In the genomic region with DNA sequence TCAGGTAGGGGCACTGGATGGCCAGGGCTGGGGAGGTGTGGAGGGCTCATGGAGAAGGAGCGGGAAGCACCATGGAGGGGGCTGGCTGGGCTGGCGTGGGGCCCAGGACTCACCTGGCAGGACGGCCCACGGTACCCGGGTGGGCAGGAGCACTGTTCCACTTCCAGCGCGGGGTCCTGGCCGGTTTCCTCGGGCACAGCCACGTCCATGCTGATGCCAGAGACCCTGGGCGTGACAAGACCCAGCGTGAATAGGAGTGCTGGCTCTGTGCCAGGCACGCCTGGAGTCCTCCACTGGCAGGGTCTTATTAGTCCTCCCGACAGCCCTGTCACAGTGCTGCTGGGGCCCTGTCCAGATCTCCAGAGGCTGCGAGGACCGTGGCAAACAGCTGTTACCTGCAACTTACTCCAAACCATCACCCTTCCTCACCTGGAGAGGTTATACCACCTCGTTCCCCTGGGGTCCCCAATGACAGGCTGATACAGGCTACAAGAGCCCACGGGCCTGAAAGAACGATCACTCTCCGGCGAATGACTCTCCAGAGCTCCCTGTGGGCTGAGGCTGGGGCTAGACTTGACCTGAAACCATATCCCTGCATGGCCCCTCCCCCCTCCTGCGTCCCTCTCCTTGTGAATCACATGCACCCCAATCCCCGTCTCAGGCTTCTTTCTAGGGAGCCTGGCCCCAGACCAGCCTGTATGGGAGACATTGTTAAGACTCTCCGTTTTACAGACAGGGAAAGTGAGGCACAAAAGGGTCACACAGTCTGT, we compare ENCODE assay signal across 1 cellular context.
A peak's percentile ranks its signal among the peaks of the same experiment; 100 is the strongest.
TF ChIP-seq lines count a peak whose summit lies in the region.

No MANE protein-coding gene starts in this region.

TF ChIP-seq in K562, 482 proteins besides CTCF, POLR2A, EP300 and RAD21 (continued from another document):
- TF ChIP-seq, protein P1, sequence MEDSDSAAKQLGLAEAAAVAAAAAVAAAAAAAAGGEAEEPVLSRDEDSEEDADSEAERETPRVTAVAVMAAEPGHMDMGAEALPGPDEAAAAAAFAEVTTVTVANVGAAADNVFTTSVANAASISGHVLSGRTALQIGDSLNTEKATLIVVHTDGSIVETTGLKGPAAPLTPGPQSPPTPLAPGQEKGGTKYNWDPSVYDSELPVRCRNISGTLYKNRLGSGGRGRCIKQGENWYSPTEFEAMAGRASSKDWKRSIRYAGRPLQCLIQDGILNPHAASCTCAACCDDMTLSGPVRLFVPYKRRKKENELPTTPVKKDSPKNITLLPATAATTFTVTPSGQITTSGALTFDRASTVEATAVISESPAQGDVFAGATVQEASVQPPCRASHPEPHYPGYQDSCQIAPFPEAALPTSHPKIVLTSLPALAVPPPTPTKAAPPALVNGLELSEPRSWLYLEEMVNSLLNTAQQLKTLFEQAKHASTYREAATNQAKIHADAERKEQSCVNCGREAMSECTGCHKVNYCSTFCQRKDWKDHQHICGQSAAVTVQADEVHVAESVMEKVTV (CRISPR knock-in tag; IDR thresholded peaks at IDR 0.05) = no peak
- TF ChIP-seq POLR2G (IDR thresholded peaks at IDR 0.05; ENCODE audit: low read depth, low read length) (peak; percentile 49; the same call in 1 of the 2 replicates), HLTF (IDR thresholded peaks at IDR 0.05) (no peak), NFIX (CRISPR knock-in tag; IDR thresholded peaks at IDR 0.05; ENCODE audit: low read depth) (peak; percentile 51), NFIC (IDR thresholded peaks at IDR 0.05) (peak; percentile 91)
- TF ChIP-seq, protein P2, sequence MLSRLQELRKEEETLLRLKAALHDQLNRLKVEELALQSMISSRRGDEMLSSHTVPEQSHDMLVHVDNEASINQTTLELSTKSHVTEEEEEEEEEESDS (CRISPR knock-in tag; IDR thresholded peaks at IDR 0.05) = no peak
